Comparison of ENCODE assay signal across 8 cellular contexts in genomic region chr21:17454315-17455027, GRCh38. TPM values are rescaled to one million over a fixed set of nuclear protein-coding genes. Genes with fewer than 3 reads are reported as not detected.
DNase-seq lines count a peak whose midpoint lies in the region; ATAC-seq and TF ChIP-seq lines count a peak whose summit lies in the region.

No MANE protein-coding gene starts in this region.

- TF ChIP-seq CTCF in GM23338 (conservative IDR thresholded peaks at IDR 0.05; ENCODE audit: low read depth in 2 of 2) (no peak), fibroblast of mammary gland (conservative IDR thresholded peaks at IDR 0.05; ENCODE audit: control insufficient read depth, insufficient read depth, low read depth, low read length) (no peak), ovary (IDR thresholded peaks at IDR 0.05) (no peak)

- H3K4me3 ChIP-seq in GM23338 (peak overlapping the region; percentile 59), fibroblast of mammary gland (ENCODE audit: control insufficient read depth, low read depth, low read length) (no peak overlapping the region), ovary (no peak overlapping the region)

- CTCF ChIA-PET in activated CD8-positive, alpha-beta memory T cell treated with anti-CD3 and anti-CD28 coated beads, Interleukin-2, amount 10 ng/mL, durations not matched to agents 7 days and 5 days (lab: Charles Lee) = interaction anchor here (0.7 kb wide), 1 partner anchor 1035 kb away, joined by 3 read pairs; no protein-coding TSS in a partner anchor

- H3K36me3 ChIP-seq in GM23338 (ENCODE audit: insufficient read depth) = no peaks in the 10 kb centered on the region
- H3K36me3 ChIP-seq in ovary = no peaks in the 10 kb centered on the region

- H3K36me3 Mint-ChIP-seq in GM23338 (ENCODE audit: low read depth) = peaks cover 3% of the 10 kb centered on the region; the same call in 1 of the 3 replicates
- H3K36me3 Mint-ChIP-seq in activated CD8-positive, alpha-beta memory T cell treated with anti-CD3 and anti-CD28 coated beads, Interleukin-2, amount 10 ng/mL, durations not matched to agents 7 days and 5 days = no peaks in the 10 kb centered on the region

- peaks cover 11% of the 10 kb centered on the region for H3K27me3 Mint-ChIP-seq in GM23338 (ENCODE audit: insufficient read depth, low read depth, poor library complexity)
- H3K27me3 Mint-ChIP-seq in activated CD8-positive, alpha-beta memory T cell treated with anti-CD3 and anti-CD28 coated beads, Interleukin-2, amount 10 ng/mL, durations not matched to agents 7 days and 5 days = peaks cover 7% of the 10 kb centered on the region

- no peaks in the 10 kb centered on the region for H3K27me3 ChIP-seq in GM23338 (ENCODE audit: insufficient read depth)
- H3K27me3 ChIP-seq in ovary = no peaks in the 10 kb centered on the region

- no peak for TF ChIP-seq EP300 in ovary (IDR thresholded peaks at IDR 0.05)

- no peaks in the 10 kb centered on the region for H3K9me3 ChIP-seq in ovary

- TF ChIP-seq POLR2A in ovary (IDR thresholded peaks at IDR 0.05) = no peak

- 6 to 10% (median 8%) methylated on average over 24 of the region's 24 CpGs for WGBS in ovary, 3 donors

- H3F3A ChIP-seq in GM23338 (replicated peaks; ENCODE audit: low read depth) = no peaks in the 10 kb centered on the region

- peak overlapping the region; percentile 69 for H3K4me2 ChIP-seq in GM23338

- H3K9me3 Mint-ChIP-seq in GM23338 = peaks cover 4% of the 10 kb centered on the region
- H3K9me3 Mint-ChIP-seq in activated CD8-positive, alpha-beta memory T cell treated with anti-CD3 and anti-CD28 coated beads, Interleukin-2, amount 10 ng/mL, durations not matched to agents 7 days and 5 days (ENCODE audit: low read depth) = no peaks in the 10 kb centered on the region

- H3K4me1 Mint-ChIP-seq in GM23338 = no peaks in the 10 kb centered on the region; the same call in 1 of the 3 replicates
- H3K4me1 Mint-ChIP-seq in activated CD8-positive, alpha-beta memory T cell treated with anti-CD3 and anti-CD28 coated beads, Interleukin-2, amount 10 ng/mL, durations not matched to agents 7 days and 5 days = peaks cover 6% of the 10 kb centered on the region

- peak overlapping the region; percentile 64 for H3K27ac Mint-ChIP-seq in GM23338
- H3K27ac Mint-ChIP-seq in activated CD8-positive, alpha-beta memory T cell treated with anti-CD3 and anti-CD28 coated beads, Interleukin-2, amount 10 ng/mL, durations not matched to agents 7 days and 5 days = peak overlapping the region; percentile 54

- H4K20me1 ChIP-seq in GM23338 (replicated peaks; ENCODE audit: insufficient read depth) = no peaks in the 10 kb centered on the region

- ATAC-seq in GM23338 = peak; percentile 96
- ATAC-seq in activated CD8-positive, alpha-beta memory T cell treated with anti-CD3 and anti-CD28 coated beads, Interleukin-2, amount 10 ng/mL, durations not matched to agents 7 days and 5 days = peak; percentile 49

- H3K4me3 Mint-ChIP-seq in GM23338 = peak overlapping the region; percentile 74
- H3K4me3 Mint-ChIP-seq in activated CD8-positive, alpha-beta memory T cell treated with anti-CD3 and anti-CD28 coated beads, Interleukin-2, amount 10 ng/mL, durations not matched to agents 7 days and 5 days = peak overlapping the region; percentile 18

- intact Hi-C loops in ovary (cut with DNase I) = no loop called here

- H3K27ac ChIP-seq in GM23338 (ENCODE audit: low read depth) (peak overlapping the region; percentile 78), ovary (no peak overlapping the region)

- peak overlapping the region; percentile 99 for H2AFZ ChIP-seq in GM23338

- 0 out of 2 replicates have a peak, but pooled peaks cover 6% of the 10 kb centered on the region for H3K4me1 ChIP-seq in GM23338 (ENCODE audit: insufficient read depth)
- H3K4me1 ChIP-seq in ovary (ENCODE audit: insufficient read depth) = no peaks in the 10 kb centered on the region

- 0 out of 2 replicates have a peak, but pooled peaks cover 3% of the 10 kb centered on the region for H3K9me2 ChIP-seq in GM23338 (ENCODE audit: insufficient read depth)

- DNase-seq in CD1c-positive myeloid dendritic cell (ENCODE audit: extremely low spot score) (peak; percentile 10), GM23338 (ENCODE audit: low spot score) (peak; percentile 89), NCI-H2227 treated with DMSO at 0.1 percent for 48 hours (lab: John Stamatoyannopoulos, UW) (peak; percentile 96), fibroblast of mammary gland (ENCODE audit: low read depth) (peak; percentile 93), ovary (peak in 4 of 5 donors; percentile 40 to 76 (median 54)), germinal center (ENCODE audit: low spot score) (no peak), activated gamma-delta T cell treated with Interleukin-2 at 50 U/mL for 16 hours (no peak)
- DNase-seq in activated CD8-positive, alpha-beta memory T cell treated with anti-CD3 and anti-CD28 coated beads, Interleukin-2, amount 10 ng/mL, durations not matched to agents 7 days and 5 days = peak; percentile 61

- H3K79me2 ChIP-seq in GM23338 (replicated peaks; ENCODE audit: insufficient read depth) = no peaks in the 10 kb centered on the region

TF ChIP-seq in GM23338, 12 proteins besides CTCF, POLR2A, EP300 and RAD21:
- no peak for TF ChIP-seq REST (IDR thresholded peaks at IDR 0.05; ENCODE audit: unreplicated experiment)
- TF ChIP-seq, protein P1, sequence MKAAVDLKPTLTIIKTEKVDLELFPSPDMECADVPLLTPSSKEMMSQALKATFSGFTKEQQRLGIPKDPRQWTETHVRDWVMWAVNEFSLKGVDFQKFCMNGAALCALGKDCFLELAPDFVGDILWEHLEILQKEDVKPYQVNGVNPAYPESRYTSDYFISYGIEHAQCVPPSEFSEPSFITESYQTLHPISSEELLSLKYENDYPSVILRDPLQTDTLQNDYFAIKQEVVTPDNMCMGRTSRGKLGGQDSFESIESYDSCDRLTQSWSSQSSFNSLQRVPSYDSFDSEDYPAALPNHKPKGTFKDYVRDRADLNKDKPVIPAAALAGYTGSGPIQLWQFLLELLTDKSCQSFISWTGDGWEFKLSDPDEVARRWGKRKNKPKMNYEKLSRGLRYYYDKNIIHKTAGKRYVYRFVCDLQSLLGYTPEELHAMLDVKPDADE (IDR thresholded peaks at IDR 0.05) = peak; percentile 42; the same call in 1 of the 2 replicates
TF ChIP-seq in GM23338: peak in this region for 1.

RNA-seq across cellular contexts. Expression of gene CXADR, which starts 58.4 kb away (rescaled TPM):
- 207 and 227 TPM in 2 replicates for total RNA-seq in GM23338 (2014; rRNA removed; shearing (Covaris generic))
- polyA plus RNA-seq in GM23338 (2016; fragmentation: Nextera tagmentation; extraction: Ambion mirVana) (89.4 and 126 TPM in 2 replicates), ovary (1 to 10 TPM in 1 of 2 donors, under 1 TPM in 1; 0.33 to 1.4 TPM)
- total RNA-seq in activated CD8-positive, alpha-beta memory T cell treated with anti-CD3 and anti-CD28 coated beads, Interleukin-2, amount 10 ng/mL, durations not matched to agents 7 days and 5 days = under 1 TPM; 0.15 to 0.16 TPM
- total RNA-seq in ovary = 10 to 100 TPM in 1 of 7 donors, 1 to 10 TPM in 5, under 1 TPM in 1; 0.13 to 40.7 (median 1.5) TPM

Comparison
In these comparisons a context has a peak if more than half of its experiments do, and no peak if none do; other contexts are left out.
1. DNase-seq: peak in CD1c-positive myeloid dendritic cell (single experiment), GM23338 (single experiment), NCI-H2227 treated with DMSO at 0.1 percent for 48 hours (single experiment), activated CD8-positive, alpha-beta memory T cell treated with anti-CD3 and anti-CD28 coated beads, Interleukin-2, amount 10 ng/mL, durations not matched to agents 7 days and 5 days (single experiment), fibroblast of mammary gland (single experiment) and ovary (4 of 5); none in germinal center (single experiment) and activated gamma-delta T cell treated with Interleukin-2 at 50 U/mL for 16 hours (single experiment).